Comparison of ENCODE assay signal across 24 cellular contexts in the genomic region with DNA sequence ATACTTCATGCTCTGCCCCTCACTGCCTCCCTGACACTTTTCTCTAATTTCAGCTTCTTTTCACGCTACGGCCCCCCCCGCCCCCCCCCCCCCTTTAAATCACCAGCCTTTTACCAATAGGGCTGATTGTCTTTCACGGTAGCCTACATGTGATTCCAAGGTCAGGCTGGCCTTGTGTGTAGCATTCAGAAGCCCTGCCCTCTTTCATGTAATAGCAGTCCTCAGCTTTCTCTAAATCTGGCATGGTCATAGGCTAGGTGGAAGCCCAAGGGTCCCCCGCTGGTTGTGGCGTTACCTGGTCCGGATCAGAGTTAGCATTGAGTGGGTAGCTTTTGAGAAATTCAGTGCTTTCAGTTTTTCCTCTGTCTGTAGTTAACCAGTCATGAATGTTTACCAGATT.
"Had no signal": no experiment of that assay in that cellular context is flagged by ENCODE, and none has a peak within 500 bp of the region (broad histone marks: within the 10 kb centered on the region; RNA-seq: fewer than 3 reads in every experiment).

No MANE protein-coding gene starts in this region.

- H3K36me3 Mint-ChIP-seq: natural killer cell; stimulated activated effector memory CD8-positive, alpha-beta T cell treated with anti-CD3 and anti-CD28 coated beads, Interleukin-12 subunit alpha, Interleukin-12 subunit beta, amount 100 ng/mL, for 72 hours had no signal

- H3K27ac Mint-ChIP-seq: effector memory CD8-positive, alpha-beta T cell; memory B cell; natural killer cell; stimulated activated effector memory CD8-positive, alpha-beta T cell treated with anti-CD3 and anti-CD28 coated beads, Interleukin-12 subunit alpha, Interleukin-12 subunit beta, amount 100 ng/mL, for 72 hours had no signal

- H3K4me1 Mint-ChIP-seq: memory B cell; natural killer cell; stimulated activated effector memory CD8-positive, alpha-beta T cell treated with anti-CD3 and anti-CD28 coated beads, Interleukin-12 subunit alpha, Interleukin-12 subunit beta, amount 100 ng/mL, for 72 hours had no signal

- H3K27ac ChIP-seq: hepatocyte, neutrophil, pancreas, stomach, thyroid gland had no signal

- H2AFZ ChIP-seq: hepatocyte had no signal

- H3K9me3 ChIP-seq: neutrophil, pancreas, stomach, thyroid gland had no signal

- H3K4me2 ChIP-seq: hepatocyte, smooth muscle cell had no signal

- H3K4me3 ChIP-seq: hepatocyte, lung, pancreas, smooth muscle cell, stomach, thyroid gland had no signal

- H3K36me3 ChIP-seq: neutrophil had no signal

- H3K27me3 ChIP-seq: hepatocyte, neutrophil, pancreas, stomach, thyroid gland had no signal

- H3K4me1 ChIP-seq: pancreas had no signal

- H3K4me3 Mint-ChIP-seq: effector memory CD8-positive, alpha-beta T cell; memory B cell; natural killer cell; neural crest cell; stimulated activated effector memory CD8-positive, alpha-beta T cell treated with anti-CD3 and anti-CD28 coated beads, Interleukin-12 subunit alpha, Interleukin-12 subunit beta, amount 100 ng/mL, for 72 hours had no signal

- ATAC-seq: effector memory CD8-positive, alpha-beta T cell; left colon; natural killer cell; pancreas; sciatic nerve; stimulated activated effector memory CD8-positive, alpha-beta T cell treated with anti-CD3 and anti-CD28 coated beads, Interleukin-12 subunit alpha, Interleukin-12 subunit beta, amount 100 ng/mL, for 72 hours had no signal

- H3K27me3 Mint-ChIP-seq: effector memory CD8-positive, alpha-beta T cell; memory B cell had no signal

- DNase-seq: cerebellar nuclear complex; cortex of kidney; effector memory CD8-positive, alpha-beta T cell; erythroblast; head of caudate nucleus; left colon; natural killer cell; pancreas; retina; stimulated activated CD4-positive, alpha-beta T cell treated with anti-CD3 and anti-CD28 coated beads, Interleukin-12 subunit alpha, Interleukin-12 subunit beta, amount 100 ng/mL, for 4 hours; stimulated activated CD4-positive, alpha-beta T cell treated with anti-CD3 and anti-CD28 coated beads, Interleukin-2, amount 100 ng/mL, for 24 hours; stimulated activated CD4-positive, alpha-beta T cell treated with anti-CD3 and anti-CD28 coated beads, Interleukin-4, amount 100 ng/mL, for 24 hours; stimulated activated naive CD4-positive, alpha-beta T cell treated with Interleukin-2 at 50 U/mL for 16 hours; stomach; thyroid gland; trophoblast cell had no signal

- H3K9me3 Mint-ChIP-seq: effector memory CD8-positive, alpha-beta T cell; memory B cell; natural killer cell; neural crest cell; stimulated activated effector memory CD8-positive, alpha-beta T cell treated with anti-CD3 and anti-CD28 coated beads, Interleukin-12 subunit alpha, Interleukin-12 subunit beta, amount 100 ng/mL, for 72 hours had no signal
